19 cellular contexts compared by ENCODE assay signal in the genomic region with DNA sequence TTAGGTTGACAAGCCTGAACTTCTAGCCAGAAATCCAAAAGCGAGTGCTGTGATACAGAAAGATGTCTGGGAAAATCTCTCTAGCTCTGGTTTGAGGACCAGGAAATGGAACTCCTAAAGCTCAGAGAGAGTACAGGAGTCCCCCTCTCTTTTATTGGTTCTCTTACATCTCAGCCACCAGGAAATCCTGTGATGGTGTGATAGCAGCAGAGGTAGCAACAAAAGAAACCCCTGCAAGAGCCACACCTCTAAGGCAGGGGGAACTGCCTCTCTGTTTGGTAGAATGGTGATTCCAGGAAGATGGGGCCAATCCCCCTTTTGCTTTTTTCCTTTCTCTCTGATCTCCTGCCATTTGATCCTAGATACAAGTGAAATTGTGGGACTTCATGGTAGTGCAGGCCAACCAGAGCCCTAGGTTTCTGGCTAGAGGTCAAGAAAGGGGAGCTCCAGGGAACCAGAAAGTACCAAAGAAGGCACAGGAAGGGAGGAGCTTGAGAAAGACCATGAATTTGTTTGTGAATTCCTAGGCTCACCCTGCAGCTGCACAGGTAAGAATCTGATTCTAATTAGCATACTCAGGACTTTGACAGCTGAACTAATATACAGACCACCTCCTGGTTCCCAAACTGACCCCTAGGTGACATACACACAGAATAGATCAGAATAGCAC.
DNase-seq lines count a peak whose midpoint lies in the region; ATAC-seq and TF ChIP-seq lines count a peak whose summit lies in the region.
"Had no signal": no experiment of that assay in that cellular context is flagged by ENCODE, and none has a peak within 500 bp of the region (broad histone marks: within the 10 kb centered on the region; RNA-seq: fewer than 3 reads in every experiment).

No MANE protein-coding gene starts in this region.

- H3K9me2 ChIP-seq in OCI-LY7 (ENCODE audit: insufficient read depth, low read length): no peaks in the 10 kb centered on the region

- H3K9me3 ChIP-seq in OCI-LY7 (ENCODE audit: low read length) (no peaks in the 10 kb centered on the region), colonic mucosa (no peaks in the 10 kb centered on the region)
- H3K9me3 ChIP-seq: ascending aorta, pancreas, sigmoid colon, uterus had no signal

- peak overlapping the region; percentile 47 for H3K27ac Mint-ChIP-seq in activated naive CD4-positive, alpha-beta T cell treated with anti-CD3 and anti-CD28 coated beads, Interleukin-2, amount 50 U/mL, for 24 hours
- peak overlapping the region; percentile 69 for H3K27ac Mint-ChIP-seq in stimulated activated naive B cell treated with anti-CD40 and anti-IgM and Interleukin-4, amounts not matched to agents 10 μg/mL and 1 μg/mL and 100 μg/mL, for 72 hours

- TF ChIP-seq CTCF in OCI-LY7 (conservative IDR thresholded peaks at IDR 0.05; ENCODE audit: low read length) (no peak), colonic mucosa (IDR thresholded peaks at IDR 0.05) (no peak)

- H3K27ac ChIP-seq in OCI-LY7 (ENCODE audit: low read depth, low read length, poor library complexity, severe bottlenecking) (no peak overlapping the region), colonic mucosa (peak overlapping the region; percentile 42)
- H3K27ac ChIP-seq: ascending aorta, pancreas, sigmoid colon, uterus had no signal

- POLR2A ChIA-PET in OCI-LY7 (lab: Charles Lee): interaction anchor here (1.2 kb wide), 1 partner anchor 9 kb away, joined by 7 read pairs; no protein-coding TSS in a partner anchor

- H3K4me1 Mint-ChIP-seq in activated naive CD4-positive, alpha-beta T cell treated with anti-CD3 and anti-CD28 coated beads, Interleukin-2, amount 50 U/mL, for 24 hours: peaks cover 50% of the 10 kb centered on the region
- H3K4me1 Mint-ChIP-seq in stimulated activated naive B cell treated with anti-CD40 and anti-IgM and Interleukin-4, amounts not matched to agents 10 μg/mL and 1 μg/mL and 100 μg/mL, for 72 hours: peaks cover 12 to 34% of the 10 kb centered on the region in 2 donors

- H2AFZ ChIP-seq in OCI-LY7 (ENCODE audit: low read length): no peak overlapping the region

- H3K9me3 Mint-ChIP-seq in activated naive CD4-positive, alpha-beta T cell treated with anti-CD3 and anti-CD28 coated beads, Interleukin-2, amount 50 U/mL, for 24 hours: no peaks in the 10 kb centered on the region
- H3K9me3 Mint-ChIP-seq in stimulated activated naive B cell treated with anti-CD40 and anti-IgM and Interleukin-4, amounts not matched to agents 10 μg/mL and 1 μg/mL and 100 μg/mL, for 72 hours: no peaks in the 10 kb centered on the region

- ATAC-seq in stimulated activated naive B cell treated with anti-CD40 and anti-IgM and Interleukin-4, amounts not matched to agents 10 μg/mL and 1 μg/mL and 100 μg/mL, for 72 hours (replicated peaks): no peak
- ATAC-seq in GM18511 (IDR thresholded peaks at IDR 0.05; ENCODE audit: unreplicated experiment): no peak
- ATAC-seq: pancreas had no signal

- H3K79me2 ChIP-seq in OCI-LY7 (ENCODE audit: insufficient read depth, low read depth, low read length): no peaks in the 10 kb centered on the region

- H3K27me3 Mint-ChIP-seq in activated naive CD4-positive, alpha-beta T cell treated with anti-CD3 and anti-CD28 coated beads, Interleukin-2, amount 50 U/mL, for 24 hours: no peaks in the 10 kb centered on the region
- no peaks in the 10 kb centered on the region for H3K27me3 Mint-ChIP-seq in stimulated activated naive B cell treated with anti-CD40 and anti-IgM and Interleukin-4, amounts not matched to agents 10 μg/mL and 1 μg/mL and 100 μg/mL, for 72 hours

- no peaks in the 10 kb centered on the region for H3K27me3 ChIP-seq in colonic mucosa
- H3K27me3 ChIP-seq: ascending aorta, pancreas, sigmoid colon, uterus had no signal

- DNase-seq in activated naive CD4-positive, alpha-beta T cell (lab: John Stamatoyannopoulos, UW): no peak
- DNase-seq in OCI-LY7 (ENCODE audit: low spot score) (peak; percentile 30), colonic mucosa (no peak), GM03348 (ENCODE audit: low spot score) (no peak)
- no peak for DNase-seq in stimulated activated naive B cell treated with anti-CD40 and anti-IgM and Interleukin-4, amounts not matched to agents 10 μg/mL and 1 μg/mL and 100 μg/mL, for 72 hours
- DNase-seq in activated effector memory CD4-positive, alpha-beta T cell treated with Interleukin-2 at 50 U/mL for 16 hours: no peak
- DNase-seq: activated CD4-positive, alpha-beta T cell treated with anti-CD3 and anti-CD28 coated beads for 1 hour; activated T-cell treated with anti-CD3 and anti-CD28 coated beads, Interleukin-2, amount 50 U/mL, for 1 hour; COR-L47; foreskin fibroblast; NCI-H1930; NCI-H510A; pancreas; SHP77 treated with DMSO at 0.1 percent for 48 hours; sigmoid colon; uterus had no signal

- peak overlapping the region; percentile 33 for H3K4me3 Mint-ChIP-seq in activated naive CD4-positive, alpha-beta T cell treated with anti-CD3 and anti-CD28 coated beads, Interleukin-2, amount 50 U/mL, for 24 hours
- no peak overlapping the region for H3K4me3 Mint-ChIP-seq in stimulated activated naive B cell treated with anti-CD40 and anti-IgM and Interleukin-4, amounts not matched to agents 10 μg/mL and 1 μg/mL and 100 μg/mL, for 72 hours

- H3K4me1 ChIP-seq in OCI-LY7 (ENCODE audit: insufficient read depth, low read length, poor library complexity, severe bottlenecking) (peaks cover 17% of the 10 kb centered on the region), colonic mucosa (peaks cover 12% of the 10 kb centered on the region)
- H3K4me1 ChIP-seq: ascending aorta, uterus had no signal

- CTCF ChIA-PET in OCI-LY7 (lab: Charles Lee; ENCODE audit: unreplicated experiment): no interaction called here

- H3K36me3 ChIP-seq in OCI-LY7 (ENCODE audit: insufficient read depth, low read length): no peaks in the 10 kb centered on the region
- H3K36me3 ChIP-seq in colonic mucosa: no peaks in the 10 kb centered on the region
- H3K36me3 ChIP-seq: ascending aorta, pancreas, uterus had no signal

- H3K4me2 ChIP-seq in OCI-LY7 (ENCODE audit: low read length): peak overlapping the region; percentile 2; the same call in 1 of the 2 replicates

- no peaks in the 10 kb centered on the region for H4K20me1 ChIP-seq in OCI-LY7 (ENCODE audit: insufficient read depth, low read length)

- BruUV-seq in OCI-LY7 (replicated peaks; lab: Mats Ljungman, UMichigan): no TSS peak

- no peak overlapping the region for H3K9ac ChIP-seq in colonic mucosa (ENCODE audit: low read depth in 2 of 2, low read length in 2 of 2)

- no peak overlapping the region for H3K4me3 ChIP-seq in OCI-LY7 (ENCODE audit: low read depth, low read length, poor library complexity, severe bottlenecking)
- no peak overlapping the region for H3K4me3 ChIP-seq in colonic mucosa
- H3K4me3 ChIP-seq: ascending aorta, pancreas, sigmoid colon, uterus had no signal

- intact Hi-C loops in OCI-LY7 (cut with micrococcal nuclease; ENCODE audit: unreplicated experiment) (no loop called here), colonic mucosa (cut with DNase I) (no loop called here)

- H3K36me3 Mint-ChIP-seq in activated naive CD4-positive, alpha-beta T cell treated with anti-CD3 and anti-CD28 coated beads, Interleukin-2, amount 50 U/mL, for 24 hours: peaks cover 3% of the 10 kb centered on the region
- H3K36me3 Mint-ChIP-seq in stimulated activated naive B cell treated with anti-CD40 and anti-IgM and Interleukin-4, amounts not matched to agents 10 μg/mL and 1 μg/mL and 100 μg/mL, for 72 hours: peaks cover 0 to 6% of the 10 kb centered on the region in 2 donors
